In genomic region chr2:112645396-112646101, GRCh38 we compare ENCODE assay signal across 1 cellular context.
A peak's percentile ranks its signal among the peaks of the same experiment; 100 is the strongest.
TF ChIP-seq lines count a peak whose summit lies in the region.

A gene with protein sequence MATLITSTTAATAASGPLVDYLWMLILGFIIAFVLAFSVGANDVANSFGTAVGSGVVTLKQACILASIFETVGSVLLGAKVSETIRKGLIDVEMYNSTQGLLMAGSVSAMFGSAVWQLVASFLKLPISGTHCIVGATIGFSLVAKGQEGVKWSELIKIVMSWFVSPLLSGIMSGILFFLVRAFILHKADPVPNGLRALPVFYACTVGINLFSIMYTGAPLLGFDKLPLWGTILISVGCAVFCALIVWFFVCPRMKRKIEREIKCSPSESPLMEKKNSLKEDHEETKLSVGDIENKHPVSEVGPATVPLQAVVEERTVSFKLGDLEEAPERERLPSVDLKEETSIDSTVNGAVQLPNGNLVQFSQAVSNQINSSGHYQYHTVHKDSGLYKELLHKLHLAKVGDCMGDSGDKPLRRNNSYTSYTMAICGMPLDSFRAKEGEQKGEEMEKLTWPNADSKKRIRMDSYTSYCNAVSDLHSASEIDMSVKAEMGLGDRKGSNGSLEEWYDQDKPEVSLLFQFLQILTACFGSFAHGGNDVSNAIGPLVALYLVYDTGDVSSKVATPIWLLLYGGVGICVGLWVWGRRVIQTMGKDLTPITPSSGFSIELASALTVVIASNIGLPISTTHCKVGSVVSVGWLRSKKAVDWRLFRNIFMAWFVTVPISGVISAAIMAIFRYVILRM (plus strand): TSS chr2:112645939. CDS start chr2:112646829, 890 bp downstream.

TF ChIP-seq in K562, 482 proteins besides CTCF, POLR2A, EP300 and RAD21 (continued from another document and continues in another):
- TF ChIP-seq AFF1 (IDR thresholded peaks at IDR 0.05; ENCODE audit: low read depth in 1 of 2, partially characterized antibody in 2 of 2) (no peak), DMBX1 (CRISPR knock-in tag; IDR thresholded peaks at IDR 0.05; ENCODE audit: borderline replicate concordance) (no peak; the same call in 1 of the 2 replicates), SRF (CRISPR knock-in tag; IDR thresholded peaks at IDR 0.05) (0 out of 4 replicates have a peak, but pooled peaks of 1 of the 2 experiments have one; percentile 10), KDM1A (IDR thresholded peaks at IDR 0.05) (no peak), ZNF263 (CRISPR knock-in tag; IDR thresholded peaks at IDR 0.05; ENCODE audit: borderline replicate concordance) (no peak), DDX20 (tag; IDR thresholded peaks at IDR 0.05; ENCODE audit: low read depth) (no peak), CLOCK (CRISPR knock-in tag; IDR thresholded peaks at IDR 0.05; ENCODE audit: borderline replicate concordance) (peak; percentile 68; the same call in 1 of the 2 replicates), KAT2B (IDR thresholded peaks at IDR 0.05; ENCODE audit: low read depth, low read length) (no peak), RBFOX2 (IDR thresholded peaks at IDR 0.05; ENCODE audit: low read depth, low read length) (peak; percentile 100), ELF2 (CRISPR knock-in tag; IDR thresholded peaks at IDR 0.05) (no peak), HOXB6 (CRISPR knock-in tag; IDR thresholded peaks at IDR 0.05; ENCODE audit: borderline replicate concordance) (no peak), TGIF2 (CRISPR knock-in tag; IDR thresholded peaks at IDR 0.05) (no peak), PATZ1 (CRISPR knock-in tag; IDR thresholded peaks at IDR 0.05; ENCODE audit: borderline replicate concordance) (no peak), FOXP1 (CRISPR knock-in tag; IDR thresholded peaks at IDR 0.05) (no peak), TAF7 (tag; IDR thresholded peaks at IDR 0.05) (peak; percentile 73), CC2D1A (IDR thresholded peaks at IDR 0.05) (no peak), ZFP30 (CRISPR knock-in tag; IDR thresholded peaks at IDR 0.05; ENCODE audit: borderline replicate concordance) (no peak), NBN (IDR thresholded peaks at IDR 0.05; ENCODE audit: low read depth) (peak; percentile 71), DEAF1 (CRISPR knock-in tag; IDR thresholded peaks at IDR 0.05) (peak; percentile 67), ZNF76 (CRISPR knock-in tag; IDR thresholded peaks at IDR 0.05; ENCODE audit: borderline replicate concordance) (no peak), NFE2 (IDR thresholded peaks at IDR 0.05; ENCODE audit: low read depth) (peak; percentile 44), DACH1 (IDR thresholded peaks at IDR 0.05; ENCODE audit: partially characterized antibody) (no peak), ARHGAP35 (IDR thresholded peaks at IDR 0.05; ENCODE audit: partially characterized antibody) (no peak), MTF1 (CRISPR knock-in tag; IDR thresholded peaks at IDR 0.05; ENCODE audit: borderline replicate concordance) (no peak), FOXM1 (IDR thresholded peaks at IDR 0.05; ENCODE audit: low read depth) (no peak), FOXM1 (CRISPR knock-in tag; IDR thresholded peaks at IDR 0.05; ENCODE audit: low read depth) (0 out of 2 replicates have a peak, but pooled peaks have one; percentile 17), ZBTB11 (CRISPR knock-in tag; IDR thresholded peaks at IDR 0.05) (peak in 1 of 3 experiments; percentile 55; a peak in 1 of 6 replicates), CREB1 (IDR thresholded peaks at IDR 0.05) (peak; percentile 69), CREB1 (CRISPR knock-in tag; IDR thresholded peaks at IDR 0.05) (peak; percentile 71), NFIX (CRISPR knock-in tag; IDR thresholded peaks at IDR 0.05; ENCODE audit: low read depth) (no peak), JUND (IDR thresholded peaks at IDR 0.05; ENCODE audit: borderline replicate concordance, low read depth, low read length) (no peak; the same call in 1 of the 2 replicates), JUND (tag; IDR thresholded peaks at IDR 0.05; ENCODE audit: borderline replicate concordance, low read depth, low read length) (peak; percentile 66; the same call in 1 of the 3 replicates), ZEB2 (IDR thresholded peaks at IDR 0.05) (0 out of 2 replicates have a peak, but pooled peaks have one; percentile 23)
- TF ChIP-seq, protein P1, sequence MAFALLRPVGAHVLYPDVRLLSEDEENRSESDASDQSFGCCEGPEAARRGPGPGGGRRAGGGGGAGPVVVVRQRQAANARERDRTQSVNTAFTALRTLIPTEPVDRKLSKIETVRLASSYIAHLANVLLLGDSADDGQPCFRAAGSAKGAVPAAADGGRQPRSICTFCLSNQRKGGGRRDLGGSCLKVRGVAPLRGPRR (CRISPR knock-in tag; IDR thresholded peaks at IDR 0.05): no peak
- TF ChIP-seq, protein P2, sequence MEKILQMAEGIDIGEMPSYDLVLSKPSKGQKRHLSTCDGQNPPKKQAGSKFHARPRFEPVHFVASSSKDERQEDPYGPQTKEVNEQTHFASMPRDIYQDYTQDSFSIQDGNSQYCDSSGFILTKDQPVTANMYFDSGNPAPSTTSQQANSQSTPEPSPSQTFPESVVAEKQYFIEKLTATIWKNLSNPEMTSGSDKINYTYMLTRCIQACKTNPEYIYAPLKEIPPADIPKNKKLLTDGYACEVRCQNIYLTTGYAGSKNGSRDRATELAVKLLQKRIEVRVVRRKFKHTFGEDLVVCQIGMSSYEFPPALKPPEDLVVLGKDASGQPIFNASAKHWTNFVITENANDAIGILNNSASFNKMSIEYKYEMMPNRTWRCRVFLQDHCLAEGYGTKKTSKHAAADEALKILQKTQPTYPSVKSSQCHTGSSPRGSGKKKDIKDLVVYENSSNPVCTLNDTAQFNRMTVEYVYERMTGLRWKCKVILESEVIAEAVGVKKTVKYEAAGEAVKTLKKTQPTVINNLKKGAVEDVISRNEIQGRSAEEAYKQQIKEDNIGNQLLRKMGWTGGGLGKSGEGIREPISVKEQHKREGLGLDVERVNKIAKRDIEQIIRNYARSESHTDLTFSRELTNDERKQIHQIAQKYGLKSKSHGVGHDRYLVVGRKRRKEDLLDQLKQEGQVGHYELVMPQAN (IDR thresholded peaks at IDR 0.05; ENCODE audit: borderline replicate concordance): peak; percentile 88; the same call in 1 of the 2 replicates
- TF ChIP-seq, protein P3, sequence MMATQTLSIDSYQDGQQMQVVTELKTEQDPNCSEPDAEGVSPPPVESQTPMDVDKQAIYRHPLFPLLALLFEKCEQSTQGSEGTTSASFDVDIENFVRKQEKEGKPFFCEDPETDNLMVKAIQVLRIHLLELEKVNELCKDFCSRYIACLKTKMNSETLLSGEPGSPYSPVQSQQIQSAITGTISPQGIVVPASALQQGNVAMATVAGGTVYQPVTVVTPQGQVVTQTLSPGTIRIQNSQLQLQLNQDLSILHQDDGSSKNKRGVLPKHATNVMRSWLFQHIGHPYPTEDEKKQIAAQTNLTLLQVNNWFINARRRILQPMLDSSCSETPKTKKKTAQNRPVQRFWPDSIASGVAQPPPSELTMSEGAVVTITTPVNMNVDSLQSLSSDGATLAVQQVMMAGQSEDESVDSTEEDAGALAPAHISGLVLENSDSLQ (IDR thresholded peaks at IDR 0.05): 0 out of 2 replicates have a peak, but pooled peaks have one; percentile 8
- TF ChIP-seq, protein P4, sequence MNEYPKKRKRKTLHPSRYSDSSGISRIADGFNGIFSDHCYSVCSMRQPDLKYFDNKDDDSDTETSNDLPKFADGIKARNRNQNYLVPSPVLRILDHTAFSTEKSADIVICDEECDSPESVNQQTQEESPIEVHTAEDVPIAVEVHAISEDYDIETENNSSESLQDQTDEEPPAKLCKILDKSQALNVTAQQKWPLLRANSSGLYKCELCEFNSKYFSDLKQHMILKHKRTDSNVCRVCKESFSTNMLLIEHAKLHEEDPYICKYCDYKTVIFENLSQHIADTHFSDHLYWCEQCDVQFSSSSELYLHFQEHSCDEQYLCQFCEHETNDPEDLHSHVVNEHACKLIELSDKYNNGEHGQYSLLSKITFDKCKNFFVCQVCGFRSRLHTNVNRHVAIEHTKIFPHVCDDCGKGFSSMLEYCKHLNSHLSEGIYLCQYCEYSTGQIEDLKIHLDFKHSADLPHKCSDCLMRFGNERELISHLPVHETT (CRISPR knock-in tag; conservative IDR thresholded peaks at IDR 0.05 in 1 of 2, IDR thresholded peaks at IDR 0.05 in 1 of 2): peak in 1 of 2 experiments; percentile 81; a peak in 2 of 4 replicates
